In the genomic region with DNA sequence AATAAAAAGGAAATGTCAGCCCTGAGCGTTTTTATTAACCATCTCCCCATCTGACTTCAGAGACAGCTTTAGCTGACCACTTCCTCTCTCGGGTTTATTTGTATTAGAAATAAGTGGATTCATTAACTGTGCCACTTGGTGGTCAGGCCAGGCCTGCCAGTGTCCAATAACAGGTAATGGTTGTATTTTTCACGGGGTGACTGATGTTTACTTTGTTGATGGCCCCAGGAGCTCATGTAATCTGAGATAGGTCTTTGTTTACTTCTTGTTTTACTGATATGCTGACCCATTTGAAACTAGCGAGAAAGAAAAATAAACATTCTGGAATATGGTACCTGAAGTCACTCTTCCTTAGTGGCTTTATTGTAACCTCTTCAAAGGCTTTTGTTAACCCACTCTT, we compare ENCODE assay signal across 15 cellular contexts.
A peak's percentile ranks its signal among the peaks of the same experiment; 100 is the strongest.
DNase-seq lines count a peak whose midpoint lies in the region; ATAC-seq lines count a peak whose summit lies in the region.
"Had no signal": no experiment of that assay in that cellular context is flagged by ENCODE, and none has a peak within 500 bp of the region (broad histone marks: within the 10 kb centered on the region; RNA-seq: fewer than 3 reads in every experiment).

No MANE protein-coding gene starts in this region.

- DNase-seq in NCI-H345 (lab: John Stamatoyannopoulos, UW) (peak; percentile 0), NCI-H345 treated with DMSO at 0.1 percent for 48 hours (lab: John Stamatoyannopoulos, UW; ENCODE audit: unreplicated experiment) (no peak), NCI-H146 treated with DMSO at 0.1 percent for 48 hours (lab: John Stamatoyannopoulos, UW; ENCODE audit: unreplicated experiment) (peak; percentile 99), SW480 (ENCODE audit: low spot score) (peak; percentile 66), NK-92 (lab: John Stamatoyannopoulos, UW; ENCODE audit: unreplicated experiment) (no peak), aorta (no peak)
- no peak for DNase-seq in activated CD4-positive, alpha-beta T cell treated with anti-CD3 and anti-CD28 coated beads for 36 hours
- DNase-seq: activated CD4-positive, alpha-beta T cell treated with anti-CD3 and anti-CD28 coated beads for 4 hours; DMS 273 treated with DMSO at 0.1 percent for 48 hours; NCI-H187 had no signal

- no peaks in the 10 kb centered on the region for H3K27me3 ChIP-seq in aorta (ENCODE audit: control insufficient read depth in 1 of 2, insufficient read depth in 2 of 2, low read length in 1 of 2)
- H3K27me3 ChIP-seq: cardiac muscle cell had no signal

- no peaks in the 10 kb centered on the region for H3K4me1 ChIP-seq in aorta (ENCODE audit: control insufficient read depth in 1 of 2, insufficient read depth in 2 of 2, low read length in 2 of 2)

- H3K9me3 ChIP-seq in aorta (ENCODE audit: control insufficient read depth, low read length): no peaks in the 10 kb centered on the region

- no peaks in the 10 kb centered on the region for H3K36me3 Mint-ChIP-seq in activated CD4-positive, alpha-beta T cell treated with anti-CD3 and anti-CD28 coated beads for 36 hours (ENCODE audit: low read depth)

- H3K27ac Mint-ChIP-seq in activated CD4-positive, alpha-beta T cell treated with anti-CD3 and anti-CD28 coated beads for 36 hours: no peak overlapping the region
- H3K27ac Mint-ChIP-seq: activated T-helper 17 cell treated with anti-CD3 and anti-CD28 coated beads, Interleukin-2, amount 50 U/mL, for 72 hours had no signal

- H3K4me3 ChIP-seq in aorta (ENCODE audit: low read length in 2 of 2): no peak overlapping the region
- H3K4me3 ChIP-seq: cardiac muscle cell, SK-N-MC had no signal

- 28 to 46% methylated on average over 4 of the region's 4 CpGs for WGBS in aorta, 2 donors

- POLR2A ChIA-PET in activated CD4-positive, alpha-beta T cell treated with anti-CD3 and anti-CD28 coated beads for 36 hours (lab: Charles Lee): no interaction called here

- no peaks in the 10 kb centered on the region for H3K36me3 ChIP-seq in aorta (ENCODE audit: control insufficient read depth in 1 of 2, insufficient read depth in 2 of 2, low read length in 1 of 2)
- H3K36me3 ChIP-seq: cardiac muscle cell had no signal

- ATAC-seq in aorta (ENCODE audit: low FRiP score): no peak
- no peak for ATAC-seq in HG03521 (IDR thresholded peaks at IDR 0.05; ENCODE audit: unreplicated experiment)
- no peak for ATAC-seq in activated CD4-positive, alpha-beta T cell treated with anti-CD3 and anti-CD28 coated beads for 36 hours
- ATAC-seq: activated T-helper 17 cell treated with anti-CD3 and anti-CD28 coated beads, Interleukin-2, amount 50 U/mL, for 72 hours; esophagus mucosa had no signal

- peaks cover 7% of the 10 kb centered on the region for H3K27me3 Mint-ChIP-seq in activated CD4-positive, alpha-beta T cell treated with anti-CD3 and anti-CD28 coated beads for 36 hours
- H3K27me3 Mint-ChIP-seq: activated T-helper 17 cell treated with anti-CD3 and anti-CD28 coated beads, Interleukin-2, amount 50 U/mL, for 72 hours had no signal

- H3K9me3 Mint-ChIP-seq in activated CD4-positive, alpha-beta T cell treated with anti-CD3 and anti-CD28 coated beads for 36 hours (ENCODE audit: low read depth): no peaks in the 10 kb centered on the region

- no peaks in the 10 kb centered on the region for H3K4me1 Mint-ChIP-seq in activated CD4-positive, alpha-beta T cell treated with anti-CD3 and anti-CD28 coated beads for 36 hours
- H3K4me1 Mint-ChIP-seq: activated T-helper 17 cell treated with anti-CD3 and anti-CD28 coated beads, Interleukin-2, amount 50 U/mL, for 72 hours had no signal

- intact Hi-C loops in aorta (cut with DNase I): no loop called here
- intact Hi-C loops in activated CD4-positive, alpha-beta T cell treated with anti-CD3 and anti-CD28 coated beads for 36 hours (cut with DNase I, micrococcal nuclease): no loop called here

- H3K27ac ChIP-seq in aorta (ENCODE audit: low read depth in 1 of 2, low read length in 2 of 2): no peak overlapping the region
- H3K27ac ChIP-seq: cardiac muscle cell, SK-N-MC had no signal

- no peak overlapping the region for H3K4me3 Mint-ChIP-seq in activated CD4-positive, alpha-beta T cell treated with anti-CD3 and anti-CD28 coated beads for 36 hours
- H3K4me3 Mint-ChIP-seq: activated T-helper 17 cell treated with anti-CD3 and anti-CD28 coated beads, Interleukin-2, amount 50 U/mL, for 72 hours had no signal

- CTCF ChIA-PET in activated CD4-positive, alpha-beta T cell treated with anti-CD3 and anti-CD28 coated beads for 36 hours (lab: Charles Lee): interaction anchor here (0.8 kb wide), 1 partner anchor 64 kb away, joined by 4 read pairs; no protein-coding TSS in a partner anchor

Comparison
In these comparisons a context has a peak if more than half of its experiments do, and no peak if none do; other contexts are left out.
1. DNase-seq: peak in NCI-H345 (single experiment), NCI-H146 treated with DMSO at 0.1 percent for 48 hours (single experiment) and SW480 (single experiment); none in NCI-H345 treated with DMSO at 0.1 percent for 48 hours (single experiment), NK-92 (single experiment), aorta (0 of 2) and activated CD4-positive, alpha-beta T cell treated with anti-CD3 and anti-CD28 coated beads for 36 hours (single experiment).